ENCODE assay signal across 7 cellular contexts in genomic region chrX:130165181-130165702, GRCh38. TPM values are rescaled to one million over a fixed set of nuclear protein-coding genes. Genes with fewer than 3 reads are reported as not detected.
A peak's percentile ranks its signal among the peaks of the same experiment; 100 is the strongest.
DNase-seq lines count a peak whose midpoint lies in the region; ATAC-seq and TF ChIP-seq lines count a peak whose summit lies in the region.

No MANE protein-coding gene starts in this region.

- no peak overlapping the region for H2AFZ ChIP-seq in OCI-LY1 (ENCODE audit: low read length)

- H3K27me3 ChIP-seq in OCI-LY1 (ENCODE audit: insufficient read depth, low read length) (no peaks in the 10 kb centered on the region), endodermal cell (ENCODE audit: control insufficient read depth, insufficient read depth, low read length, poor library complexity, severe bottlenecking) (no peaks in the 10 kb centered on the region)

- H3K36me3 ChIP-seq in OCI-LY1 (ENCODE audit: insufficient read depth, low read length) (no peaks in the 10 kb centered on the region; the same call in 1 of the 2 replicates), endodermal cell (ENCODE audit: control insufficient read depth, insufficient read depth, low read length) (peaks cover 3% of the 10 kb centered on the region)

- H3F3A ChIP-seq in OCI-LY1 (ENCODE audit: insufficient read depth, low read length) = no peaks in the 10 kb centered on the region

- peak overlapping the region; percentile 87 for H3K4me3 Mint-ChIP-seq in endodermal cell
- peak overlapping the region; percentile 97 for H3K4me3 Mint-ChIP-seq in natural killer cell treated with Interleukin-12 subunit alpha and Interleukin-12 subunit beta and Interleukin-15 and Interleukin-18, amount 100 ng/mL, for 72 hours

- H3K27ac Mint-ChIP-seq in endodermal cell = peak overlapping the region; percentile 96
- peak overlapping the region; percentile 93 to 95 for H3K27ac Mint-ChIP-seq in natural killer cell treated with Interleukin-12 subunit alpha and Interleukin-12 subunit beta and Interleukin-15 and Interleukin-18, amount 100 ng/mL, for 72 hours

- H3K27me3 Mint-ChIP-seq in endodermal cell (ENCODE audit: insufficient read depth) = peaks cover 2% of the 10 kb centered on the region
- peaks cover 0 to 3% of the 10 kb centered on the region in 2 donors for H3K27me3 Mint-ChIP-seq in natural killer cell treated with Interleukin-12 subunit alpha and Interleukin-12 subunit beta and Interleukin-15 and Interleukin-18, amount 100 ng/mL, for 72 hours

- 1% methylated on average over 32 of the region's 32 CpGs; no CpG with 5 or more reads in 1 of the 2 experiments for WGBS in endodermal cell (ENCODE audit: insufficient coverage in 1 of 2, insufficient read length in 1 of 2), 2 experiments

- peaks cover 7% of the 10 kb centered on the region for H3K36me3 Mint-ChIP-seq in endodermal cell (ENCODE audit: low read depth)
- no peaks in the 10 kb centered on the region for H3K36me3 Mint-ChIP-seq in natural killer cell treated with Interleukin-12 subunit alpha and Interleukin-12 subunit beta and Interleukin-15 and Interleukin-18, amount 100 ng/mL, for 72 hours

- H3K4me1 ChIP-seq in OCI-LY1 (ENCODE audit: insufficient read depth, low read length, severe bottlenecking) (peaks cover 48% of the 10 kb centered on the region), endodermal cell (ENCODE audit: control insufficient read depth, insufficient read depth, low read length) (no peaks in the 10 kb centered on the region)

- H3K27ac ChIP-seq in OCI-LY1 (ENCODE audit: low read depth, low read length, poor library complexity, severe bottlenecking) (peak overlapping the region; percentile 92), endodermal cell (ENCODE audit: low read depth, low read length) (peak overlapping the region; percentile 60)

- ATAC-seq in natural killer cell treated with Interleukin-12 subunit alpha and Interleukin-12 subunit beta and Interleukin-15 and Interleukin-18, amount 100 ng/mL, for 72 hours = no peak

- DNase-seq in H4 (ENCODE audit: low spot score) = peak; percentile 21
- DNase-seq in endodermal cell = no peak
- DNase-seq in natural killer cell treated with Interleukin-12 subunit alpha and Interleukin-12 subunit beta and Interleukin-15 and Interleukin-18, amount 100 ng/mL, for 72 hours (ENCODE audit: low spot score) = no peak
- DNase-seq in mesenteric fat pad (ENCODE audit: low spot score) = no peak
- DNase-seq in KG1 (lab: John Stamatoyannopoulos, UW) = no peak
- DNase-seq in Ammon's horn (ENCODE audit: low spot score) = no peak

- peaks cover 28% of the 10 kb centered on the region for H3K79me2 ChIP-seq in OCI-LY1 (ENCODE audit: insufficient read depth, low read length)

- no peaks in the 10 kb centered on the region for H3K9me2 ChIP-seq in OCI-LY1 (ENCODE audit: low read depth, low read length)

- peaks cover 28% of the 10 kb centered on the region for H3K9me3 Mint-ChIP-seq in endodermal cell
- H3K9me3 Mint-ChIP-seq in natural killer cell treated with Interleukin-12 subunit alpha and Interleukin-12 subunit beta and Interleukin-15 and Interleukin-18, amount 100 ng/mL, for 72 hours = no peaks in the 10 kb centered on the region

- no peaks in the 10 kb centered on the region for H4K20me1 ChIP-seq in OCI-LY1 (ENCODE audit: insufficient read depth, low read length)

- no peak for TF ChIP-seq CTCF in OCI-LY1 (IDR thresholded peaks at IDR 0.05; ENCODE audit: low read length)
- no peak for TF ChIP-seq CTCF in endodermal cell (conservative IDR thresholded peaks at IDR 0.05)

- H3K4me3 ChIP-seq in OCI-LY1 (ENCODE audit: low read depth, low read length, poor library complexity, severe bottlenecking) (peak overlapping the region; percentile 96), endodermal cell (ENCODE audit: low read length) (peak overlapping the region; percentile 96)

- H3K9me3 ChIP-seq in OCI-LY1 (ENCODE audit: low read length) (no peaks in the 10 kb centered on the region), endodermal cell (ENCODE audit: control insufficient read depth, low read length) (no peaks in the 10 kb centered on the region)

- H3K9ac ChIP-seq in OCI-LY1 (ENCODE audit: low read length) (peak overlapping the region; percentile 99), endodermal cell (ENCODE audit: extremely low read depth, low read length, poor library complexity, severe bottlenecking) (peak overlapping the region; percentile 59)

- peaks cover 8% of the 10 kb centered on the region for H3K4me1 Mint-ChIP-seq in endodermal cell
- H3K4me1 Mint-ChIP-seq in natural killer cell treated with Interleukin-12 subunit alpha and Interleukin-12 subunit beta and Interleukin-15 and Interleukin-18, amount 100 ng/mL, for 72 hours (ENCODE audit: low read depth in 2 of 2) = peaks cover 15 to 28% of the 10 kb centered on the region in 2 donors

- peak overlapping the region; percentile 88 for H3K4me2 ChIP-seq in OCI-LY1 (ENCODE audit: low read length)

RNA-seq across cellular contexts. Expression of gene AIFM1, which starts 0.4 kb away (rescaled TPM):
- 35.4 and 37.8 TPM in 2 replicates for total RNA-seq in H4 (2014; rRNA removed; shearing (Covaris generic))
- total RNA-seq in endodermal cell (10 to 100 TPM; 53.7 to 58.7 TPM), mesenteric fat pad (35.4 TPM)
- 27.9 TPM for polyA plus RNA-seq in endodermal cell (2013, experiment 1 of 2)
- polyA plus RNA-seq in endodermal cell (2013, experiment 2 of 2) = 30.2 TPM
- 10 to 100 TPM; 38.6 to 49.1 TPM for total RNA-seq in natural killer cell treated with Interleukin-12 subunit alpha and Interleukin-12 subunit beta and Interleukin-15 and Interleukin-18, amount 100 ng/mL, for 72 hours

RNA-seq across cellular contexts. Expression of gene RAB33A, which starts 6.5 kb away (rescaled TPM):
- total RNA-seq in H4 (2014; rRNA removed; shearing (Covaris generic)) = not detected in 2 replicates
- total RNA-seq in endodermal cell = not detected
- polyA plus RNA-seq in endodermal cell (2013, experiment 1 of 2) = 10.5 TPM
- polyA plus RNA-seq in endodermal cell (2013, experiment 2 of 2) = 11.6 TPM
- total RNA-seq in natural killer cell treated with Interleukin-12 subunit alpha and Interleukin-12 subunit beta and Interleukin-15 and Interleukin-18, amount 100 ng/mL, for 72 hours = 10 to 100 TPM; 25.4 to 44.2 TPM
- 3.4 TPM for total RNA-seq in mesenteric fat pad

RNA-seq across cellular contexts. Expression of gene ELF4, which starts 54.9 kb away (rescaled TPM):
- total RNA-seq in H4 (2014; rRNA removed; shearing (Covaris generic)) = 11.4 and 11.9 TPM in 2 replicates
- 1 to 10 TPM; 2.8 to 3.8 TPM for total RNA-seq in endodermal cell
- polyA plus RNA-seq in endodermal cell (2013, experiment 1 of 2) = 1.9 TPM
- polyA plus RNA-seq in endodermal cell (2013, experiment 2 of 2) = 1.9 TPM
- 10 to 100 TPM; 38.8 to 71.0 TPM for total RNA-seq in natural killer cell treated with Interleukin-12 subunit alpha and Interleukin-12 subunit beta and Interleukin-15 and Interleukin-18, amount 100 ng/mL, for 72 hours
- total RNA-seq in mesenteric fat pad = 14.3 TPM
